1 cellular context compared by ENCODE assay signal in the genomic region with DNA sequence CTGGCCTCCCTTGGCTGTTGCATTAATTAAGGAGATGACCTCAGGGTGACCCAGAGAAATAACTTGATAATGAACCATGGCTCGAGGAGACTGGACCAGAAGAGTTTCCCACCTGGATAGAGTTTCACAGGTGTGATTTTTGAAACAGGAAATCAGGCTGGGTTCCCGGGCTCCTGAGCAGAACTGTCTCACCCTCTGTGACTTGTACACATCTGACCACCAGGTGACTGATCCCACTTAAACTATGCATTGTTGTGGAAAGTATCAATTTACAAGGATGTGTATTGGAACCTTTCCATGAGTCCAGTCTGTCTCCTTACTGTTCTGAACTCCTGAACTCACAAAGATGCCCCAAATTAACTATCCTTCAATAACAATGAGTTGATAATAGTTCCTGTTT.
TF ChIP-seq lines count a peak whose summit lies in the region.

No MANE protein-coding gene starts in this region.

TF ChIP-seq in GM23338, 12 proteins besides CTCF, POLR2A, EP300 and RAD21 (continued from another document):
- TF ChIP-seq, protein P1, sequence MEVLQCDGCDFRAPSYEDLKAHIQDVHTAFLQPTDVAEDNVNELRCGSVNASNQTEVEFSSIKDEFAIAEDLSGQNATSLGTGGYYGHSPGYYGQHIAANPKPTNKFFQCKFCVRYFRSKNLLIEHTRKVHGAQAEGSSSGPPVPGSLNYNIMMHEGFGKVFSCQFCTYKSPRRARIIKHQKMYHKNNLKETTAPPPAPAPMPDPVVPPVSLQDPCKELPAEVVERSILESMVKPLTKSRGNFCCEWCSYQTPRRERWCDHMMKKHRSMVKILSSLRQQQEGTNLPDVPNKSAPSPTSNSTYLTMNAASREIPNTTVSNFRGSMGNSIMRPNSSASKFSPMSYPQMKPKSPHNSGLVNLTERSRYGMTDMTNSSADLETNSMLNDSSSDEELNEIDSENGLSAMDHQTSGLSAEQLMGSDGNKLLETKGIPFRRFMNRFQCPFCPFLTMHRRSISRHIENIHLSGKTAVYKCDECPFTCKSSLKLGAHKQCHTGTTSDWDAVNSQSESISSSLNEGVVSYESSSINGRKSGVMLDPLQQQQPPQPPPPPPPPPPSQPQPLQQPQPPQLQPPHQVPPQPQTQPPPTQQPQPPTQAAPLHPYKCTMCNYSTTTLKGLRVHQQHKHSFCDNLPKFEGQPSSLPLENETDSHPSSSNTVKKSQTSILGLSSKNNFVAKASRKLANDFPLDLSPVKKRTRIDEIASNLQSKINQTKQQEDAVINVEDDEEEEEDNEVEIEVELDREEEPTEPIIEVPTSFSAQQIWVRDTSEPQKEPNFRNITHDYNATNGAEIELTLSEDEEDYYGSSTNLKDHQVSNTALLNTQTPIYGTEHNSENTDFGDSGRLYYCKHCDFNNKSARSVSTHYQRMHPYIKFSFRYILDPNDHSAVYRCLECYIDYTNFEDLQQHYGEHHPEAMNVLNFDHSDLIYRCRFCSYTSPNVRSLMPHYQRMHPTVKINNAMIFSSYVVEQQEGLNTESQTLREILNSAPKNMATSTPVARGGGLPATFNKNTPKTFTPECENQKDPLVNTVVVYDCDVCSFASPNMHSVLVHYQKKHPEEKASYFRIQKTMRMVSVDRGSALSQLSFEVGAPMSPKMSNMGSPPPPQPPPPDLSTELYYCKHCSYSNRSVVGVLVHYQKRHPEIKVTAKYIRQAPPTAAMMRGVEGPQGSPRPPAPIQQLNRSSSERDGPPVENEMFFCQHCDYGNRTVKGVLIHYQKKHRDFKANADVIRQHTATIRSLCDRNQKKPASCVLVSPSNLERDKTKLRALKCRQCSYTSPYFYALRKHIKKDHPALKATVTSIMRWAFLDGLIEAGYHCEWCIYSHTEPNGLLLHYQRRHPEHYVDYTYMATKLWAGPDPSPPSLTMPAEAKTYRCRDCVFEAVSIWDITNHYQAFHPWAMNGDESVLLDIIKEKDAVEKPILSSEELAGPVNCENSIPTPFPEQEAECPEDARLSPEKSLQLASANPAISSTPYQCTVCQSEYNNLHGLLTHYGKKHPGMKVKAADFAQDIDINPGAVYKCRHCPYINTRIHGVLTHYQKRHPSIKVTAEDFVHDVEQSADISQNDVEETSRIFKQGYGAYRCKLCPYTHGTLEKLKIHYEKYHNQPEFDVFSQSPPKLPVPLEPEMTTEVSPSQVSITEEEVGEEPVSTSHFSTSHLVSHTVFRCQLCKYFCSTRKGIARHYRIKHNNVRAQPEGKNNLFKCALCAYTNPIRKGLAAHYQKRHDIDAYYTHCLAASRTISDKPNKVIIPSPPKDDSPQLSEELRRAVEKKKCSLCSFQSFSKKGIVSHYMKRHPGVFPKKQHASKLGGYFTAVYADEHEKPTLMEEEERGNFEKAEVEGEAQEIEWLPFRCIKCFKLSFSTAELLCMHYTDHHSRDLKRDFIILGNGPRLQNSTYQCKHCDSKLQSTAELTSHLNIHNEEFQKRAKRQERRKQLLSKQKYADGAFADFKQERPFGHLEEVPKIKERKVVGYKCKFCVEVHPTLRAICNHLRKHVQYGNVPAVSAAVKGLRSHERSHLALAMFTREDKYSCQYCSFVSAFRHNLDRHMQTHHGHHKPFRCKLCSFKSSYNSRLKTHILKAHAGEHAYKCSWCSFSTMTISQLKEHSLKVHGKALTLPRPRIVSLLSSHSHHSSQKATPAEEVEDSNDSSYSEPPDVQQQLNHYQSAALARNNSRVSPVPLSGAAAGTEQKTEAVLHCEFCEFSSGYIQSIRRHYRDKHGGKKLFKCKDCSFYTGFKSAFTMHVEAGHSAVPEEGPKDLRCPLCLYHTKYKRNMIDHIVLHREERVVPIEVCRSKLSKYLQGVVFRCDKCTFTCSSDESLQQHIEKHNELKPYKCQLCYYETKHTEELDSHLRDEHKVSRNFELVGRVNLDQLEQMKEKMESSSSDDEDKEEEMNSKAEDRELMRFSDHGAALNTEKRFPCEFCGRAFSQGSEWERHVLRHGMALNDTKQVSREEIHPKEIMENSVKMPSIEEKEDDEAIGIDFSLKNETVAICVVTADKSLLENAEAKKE (CRISPR knock-in tag; IDR thresholded peaks at IDR 0.05), result no peak
- TF ChIP-seq STAT1 (IDR thresholded peaks at IDR 0.05; ENCODE audit: unreplicated experiment) (no peak), ZNF331 (CRISPR knock-in tag; IDR thresholded peaks at IDR 0.05; ENCODE audit: low read depth) (no peak), POLR2AphosphoS5 (IDR thresholded peaks at IDR 0.05; ENCODE audit: low read depth) (no peak), EZH2 (IDR thresholded peaks at IDR 0.05; ENCODE audit: low read depth, unreplicated experiment) (no peak), EZH2phosphoT487 (IDR thresholded peaks at IDR 0.05; ENCODE audit: unreplicated experiment) (no peak)
- TF ChIP-seq, protein P2, sequence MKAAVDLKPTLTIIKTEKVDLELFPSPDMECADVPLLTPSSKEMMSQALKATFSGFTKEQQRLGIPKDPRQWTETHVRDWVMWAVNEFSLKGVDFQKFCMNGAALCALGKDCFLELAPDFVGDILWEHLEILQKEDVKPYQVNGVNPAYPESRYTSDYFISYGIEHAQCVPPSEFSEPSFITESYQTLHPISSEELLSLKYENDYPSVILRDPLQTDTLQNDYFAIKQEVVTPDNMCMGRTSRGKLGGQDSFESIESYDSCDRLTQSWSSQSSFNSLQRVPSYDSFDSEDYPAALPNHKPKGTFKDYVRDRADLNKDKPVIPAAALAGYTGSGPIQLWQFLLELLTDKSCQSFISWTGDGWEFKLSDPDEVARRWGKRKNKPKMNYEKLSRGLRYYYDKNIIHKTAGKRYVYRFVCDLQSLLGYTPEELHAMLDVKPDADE (IDR thresholded peaks at IDR 0.05), result no peak
